Comparison of ENCODE assay signal across 14 cellular contexts in the genomic region with DNA sequence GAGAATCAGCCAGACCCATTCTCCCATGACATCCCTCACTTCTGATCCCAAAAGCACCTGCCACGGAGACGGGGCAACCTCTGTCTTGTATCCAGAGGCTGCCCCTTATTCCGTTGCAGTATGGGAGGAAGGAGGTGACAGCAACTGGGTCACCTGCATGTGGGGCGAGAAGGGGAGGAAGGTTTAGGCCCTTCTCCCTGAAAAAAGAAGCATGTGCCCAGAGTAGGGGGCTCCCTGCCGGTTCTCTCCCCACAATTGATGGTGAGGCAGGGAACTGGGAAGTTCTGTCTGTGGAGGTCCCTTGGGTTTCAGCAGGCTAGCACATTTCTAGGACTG.
"Had no signal": no experiment of that assay in that cellular context is flagged by ENCODE, and none has a peak within 500 bp of the region (broad histone marks: within the 10 kb centered on the region; RNA-seq: fewer than 3 reads in every experiment).

No MANE protein-coding gene starts in this region.

- H3K4me3 Mint-ChIP-seq: activated naive CD8-positive, alpha-beta T cell treated with anti-CD3 and anti-CD28 coated beads, Interleukin-2, amount 50 U/mL, for 24 hours; naive B cell had no signal

- H3K27ac Mint-ChIP-seq: activated naive CD8-positive, alpha-beta T cell treated with anti-CD3 and anti-CD28 coated beads, Interleukin-2, amount 50 U/mL, for 24 hours had no signal

- H3K27ac ChIP-seq: gastroesophageal sphincter, parathyroid adenoma had no signal

- DNase-seq: activated CD4-positive, alpha-beta T cell treated with anti-CD3 and anti-CD28 coated beads, Interleukin-2, amount 50 U/mL, for 1 hour; activated naive CD4-positive, alpha-beta T cell treated with Interleukin-2 at 50 U/mL for 16 hours; activated naive CD8-positive, alpha-beta T cell treated with anti-CD3 and anti-CD28 coated beads, Interleukin-2, amount 50 U/mL, for 24 hours; activated T-cell treated with anti-CD3 and anti-CD28 coated beads for 4 hours; aorta; dermis blood vessel endothelial cell; left lung; naive B cell; stimulated activated CD4-positive, alpha-beta T cell treated with anti-CD3 and anti-CD28 coated beads, Interleukin-4, amount 100 ng/mL, for 1 hour; stimulated activated naive CD4-positive, alpha-beta T cell treated with Interleukin-2 at 50 U/mL for 16 hours had no signal

- H3K9ac ChIP-seq: parathyroid adenoma had no signal

- FAIRE-seq: bronchial epithelial cell, islet of Langerhans had no signal

- H3K9me3 ChIP-seq: gastroesophageal sphincter, left lung had no signal

- H3K36me3 ChIP-seq: gastroesophageal sphincter, left lung had no signal

- H3K9me3 Mint-ChIP-seq: activated naive CD8-positive, alpha-beta T cell treated with anti-CD3 and anti-CD28 coated beads, Interleukin-2, amount 50 U/mL, for 24 hours; naive B cell had no signal

- H3K4me1 ChIP-seq: gastroesophageal sphincter, parathyroid adenoma had no signal

- H3K27me3 ChIP-seq: gastroesophageal sphincter, left lung had no signal

- ATAC-seq: activated naive CD8-positive, alpha-beta T cell treated with anti-CD3 and anti-CD28 coated beads, Interleukin-2, amount 50 U/mL, for 24 hours; gastroesophageal sphincter had no signal

- H3K27me3 Mint-ChIP-seq: activated naive CD8-positive, alpha-beta T cell treated with anti-CD3 and anti-CD28 coated beads, Interleukin-2, amount 50 U/mL, for 24 hours; naive B cell had no signal

- H2AFZ ChIP-seq: parathyroid adenoma had no signal

- H3K4me3 ChIP-seq: gastroesophageal sphincter, left lung had no signal
